8 cellular contexts compared by ENCODE assay signal in genomic region chr16:68800257-68800875, GRCh38. TPM values are rescaled to one million over a fixed set of nuclear protein-coding genes. Genes with fewer than 3 reads are reported as not detected.
A peak's percentile ranks its signal among the peaks of the same experiment; 100 is the strongest.
DNase-seq lines count a peak whose midpoint lies in the region; ATAC-seq and TF ChIP-seq lines count a peak whose summit lies in the region.

No MANE protein-coding gene starts in this region.

- no peak for TF ChIP-seq POLR2A in erythroblast (IDR thresholded peaks at IDR 0.05; ENCODE audit: low read length)

- CTCF ChIA-PET in activated CD4-positive, alpha-beta memory T cell treated with anti-CD3 and anti-CD28 coated beads for 36 hours (lab: Charles Lee), result interaction anchor here (0.5 to 5.0 kb wide), 31 partner anchors 9 to 280 kb away, joined by 3 to 53 read pairs (median 4); no protein-coding TSS in a partner anchor

- no peaks in the 10 kb centered on the region for H3K36me3 Mint-ChIP-seq in activated CD4-positive, alpha-beta memory T cell treated with anti-CD3 and anti-CD28 coated beads for 36 hours
- no peaks in the 10 kb centered on the region for H3K36me3 Mint-ChIP-seq in nephron progenitor cell (ENCODE audit: low read depth)
- peaks cover 8% of the 10 kb centered on the region for H3K36me3 Mint-ChIP-seq in type B pancreatic cell

- H3K4me3 Mint-ChIP-seq in activated CD4-positive, alpha-beta memory T cell treated with anti-CD3 and anti-CD28 coated beads for 36 hours, result no peak overlapping the region
- H3K4me3 Mint-ChIP-seq in nephron progenitor cell, result no peak overlapping the region
- peak overlapping the region; percentile 53 for H3K4me3 Mint-ChIP-seq in type B pancreatic cell

- no peaks in the 10 kb centered on the region for H3K9me3 Mint-ChIP-seq in activated CD4-positive, alpha-beta memory T cell treated with anti-CD3 and anti-CD28 coated beads for 36 hours
- H3K9me3 Mint-ChIP-seq in nephron progenitor cell (no peaks in the 10 kb centered on the region), type B pancreatic cell (no peaks in the 10 kb centered on the region)

- no peak overlapping the region for H3K27ac Mint-ChIP-seq in activated CD4-positive, alpha-beta memory T cell treated with anti-CD3 and anti-CD28 coated beads for 36 hours
- H3K27ac Mint-ChIP-seq in nephron progenitor cell, result no peak overlapping the region
- H3K27ac Mint-ChIP-seq in type B pancreatic cell, result peak overlapping the region; percentile 78

- TF ChIP-seq CTCF in nephron progenitor cell (IDR thresholded peaks at IDR 0.05), result peak; percentile 68
- TF ChIP-seq CTCF in type B pancreatic cell (conservative IDR thresholded peaks at IDR 0.05), result peak; percentile 80

- peaks cover 2% of the 10 kb centered on the region for H3K27me3 Mint-ChIP-seq in activated CD4-positive, alpha-beta memory T cell treated with anti-CD3 and anti-CD28 coated beads for 36 hours
- H3K27me3 Mint-ChIP-seq in nephron progenitor cell (ENCODE audit: low read depth, poor library complexity) (peaks cover 5% of the 10 kb centered on the region), type B pancreatic cell (no peaks in the 10 kb centered on the region)

- POLR2A ChIA-PET in activated CD4-positive, alpha-beta memory T cell treated with anti-CD3 and anti-CD28 coated beads for 36 hours (lab: Charles Lee), result interaction anchor here (0.7 kb wide), 1 partner anchor 210 kb away, joined by 3 read pairs; no protein-coding TSS in a partner anchor

- H3K4me1 Mint-ChIP-seq in activated CD4-positive, alpha-beta memory T cell treated with anti-CD3 and anti-CD28 coated beads for 36 hours (ENCODE audit: low read depth), result peaks cover 7% of the 10 kb centered on the region
- H3K4me1 Mint-ChIP-seq in nephron progenitor cell, result peaks cover 28% of the 10 kb centered on the region
- H3K4me1 Mint-ChIP-seq in type B pancreatic cell (ENCODE audit: unreplicated experiment), result peaks cover 23% of the 10 kb centered on the region

- intact Hi-C loops in activated CD4-positive, alpha-beta memory T cell treated with anti-CD3 and anti-CD28 coated beads for 36 hours (cut with micrococcal nuclease), result loop anchor here (1.0 to 2.0 kb wide), 4 partner anchors 44 to 272 kb away; no protein-coding TSS in a partner anchor

- ATAC-seq in HG02981 (IDR thresholded peaks at IDR 0.05; ENCODE audit: unreplicated experiment), result peak; percentile 61

- DNase-seq in NCI-H2081 (lab: John Stamatoyannopoulos, UW), result peak; percentile 40 to 60
- no peak for DNase-seq in NCI-H2081 treated with DMSO at 0.1 percent for 48 hours (lab: John Stamatoyannopoulos, UW)
- DNase-seq in NCI-H524 (lab: John Stamatoyannopoulos, UW), result peak; percentile 80 to 85
- peak; percentile 81 for DNase-seq in activated CD4-positive, alpha-beta memory T cell treated with anti-CD3 and anti-CD28 coated beads for 36 hours
- DNase-seq in erythroblast (lab: John Stamatoyannopoulos, UW), result peak; percentile 71 to 83
- peak; percentile 72 for DNase-seq in nephron progenitor cell
- peak; percentile 76 for DNase-seq in type B pancreatic cell (ENCODE audit: extremely low spot score, unreplicated experiment)

RNA-seq across cellular contexts. Expression of gene TANGO6, which starts 43.0 kb away (rescaled TPM):
- 10 to 100 TPM; 25.2 to 25.7 TPM for total RNA-seq in activated CD4-positive, alpha-beta memory T cell treated with anti-CD3 and anti-CD28 coated beads for 36 hours
- 5.0 and 13.0 TPM in 2 replicates for total RNA-seq in type B pancreatic cell (ENCODE audit: low replicate concordance)
